In genomic region chr16:81461243-81461642, GRCh38 we compare ENCODE assay signal across 23 cellular contexts. TPM values are rescaled to one million over a fixed set of nuclear protein-coding genes. Genes with fewer than 3 reads are reported as not detected.
DNase-seq lines count a peak whose midpoint lies in the region; ATAC-seq and TF ChIP-seq lines count a peak whose summit lies in the region.
"Had no signal": no experiment of that assay in that cellular context is flagged by ENCODE, and none has a peak within 500 bp of the region (broad histone marks: within the 10 kb centered on the region; RNA-seq: fewer than 3 reads in every experiment).

No MANE protein-coding gene starts in this region.

- H3K4me2 ChIP-seq in smooth muscle cell, result no peak overlapping the region
- H3K4me2 ChIP-seq: PC-9 had no signal

- 88% methylated on average over 4 of the region's 4 CpGs for WGBS in smooth muscle cell (ENCODE audit: low lambda C conversion rate)

- peaks cover 95% of the 10 kb centered on the region for H3K79me2 ChIP-seq in smooth muscle cell (ENCODE audit: low read depth)

- H3K27ac Mint-ChIP-seq in CD14-positive monocyte (peak overlapping the region; percentile 0 to 69 (median 56)), endothelial cell (ENCODE audit: unreplicated experiment) (peak overlapping the region; percentile 24), T-cell (peak overlapping the region in 1 of 2 donors; percentile 80)
- peak overlapping the region; percentile 59 for H3K27ac Mint-ChIP-seq in stimulated activated memory B cell treated with anti-CD40 and anti-IgM and Interleukin-4, amounts not matched to agents 10 μg/mL and 1 μg/mL and 100 μg/mL, for 72 hours
- no peak overlapping the region for H3K27ac Mint-ChIP-seq in activated CD4-positive, alpha-beta T cell treated with anti-CD3 and anti-CD28 coated beads, Interleukin-2, amount 10 ng/mL, durations not matched to agents 7 days and 5 days

- H3K36me3 Mint-ChIP-seq in CD14-positive monocyte (peaks cover 61 to 76% of the 10 kb centered on the region in 2 donors), endothelial cell (ENCODE audit: low read depth, unreplicated experiment) (peaks cover 24% of the 10 kb centered on the region), T-cell (peaks cover 27% of the 10 kb centered on the region)
- peaks cover 42% of the 10 kb centered on the region for H3K36me3 Mint-ChIP-seq in stimulated activated memory B cell treated with anti-CD40 and anti-IgM and Interleukin-4, amounts not matched to agents 10 μg/mL and 1 μg/mL and 100 μg/mL, for 72 hours
- H3K36me3 Mint-ChIP-seq in activated CD4-positive, alpha-beta T cell treated with anti-CD3 and anti-CD28 coated beads, Interleukin-2, amount 10 ng/mL, durations not matched to agents 7 days and 5 days (ENCODE audit: low read depth), result peaks cover 23% of the 10 kb centered on the region

- H3K9ac ChIP-seq in smooth muscle cell (ENCODE audit: low read depth), result no peak overlapping the region

- H3K9me3 Mint-ChIP-seq in CD14-positive monocyte (no peaks in the 10 kb centered on the region), endothelial cell (ENCODE audit: unreplicated experiment) (no peaks in the 10 kb centered on the region), T-cell (no peaks in the 10 kb centered on the region)
- peaks cover 3% of the 10 kb centered on the region for H3K9me3 Mint-ChIP-seq in stimulated activated memory B cell treated with anti-CD40 and anti-IgM and Interleukin-4, amounts not matched to agents 10 μg/mL and 1 μg/mL and 100 μg/mL, for 72 hours
- H3K9me3 Mint-ChIP-seq in activated CD4-positive, alpha-beta T cell treated with anti-CD3 and anti-CD28 coated beads, Interleukin-2, amount 10 ng/mL, durations not matched to agents 7 days and 5 days, result no peaks in the 10 kb centered on the region

- intact Hi-C loops in CD14-positive monocyte (cut with micrococcal nuclease), result loop anchor here in 1 of 2 donors (5.0 kb wide), 1 partner anchor 36 kb away; no protein-coding TSS in a partner anchor

- H3K9me3 ChIP-seq in HEK293 (ENCODE audit: control insufficient read depth, insufficient read depth, low read depth, low read length), result no peaks in the 10 kb centered on the region
- H3K9me3 ChIP-seq in smooth muscle cell (replicated peaks; ENCODE audit: low read depth), result no peaks in the 10 kb centered on the region
- H3K9me3 ChIP-seq: Caco-2, HAP-1 had no signal

- POLR2A ChIA-PET in HEK293 (lab: Yijun Ruan, JAX), result no interaction called here
- POLR2A ChIA-PET in T-cell (lab: Charles Lee), result interaction anchor here in 1 of 2 donors (0.5 kb wide), 1 partner anchor 290 kb away, joined by 3 read pairs; no protein-coding TSS in a partner anchor
- POLR2A ChIA-PET in activated CD4-positive, alpha-beta T cell treated with anti-CD3 and anti-CD28 coated beads, Interleukin-2, amount 10 ng/mL, durations not matched to agents 7 days and 5 days (lab: Charles Lee), result no interaction called here

- H3K27ac ChIP-seq in HEK293 (ENCODE audit: extremely low read depth, low read depth, low read length) (no peak overlapping the region), smooth muscle cell (ENCODE audit: low read depth) (no peak overlapping the region)
- H3K27ac ChIP-seq: PC-9 had no signal

- DNase-seq in CD14-positive monocyte (ENCODE audit: low spot score), result no peak
- no peak for DNase-seq in endothelial cell (ENCODE audit: low spot score)
- no peak for DNase-seq in T-cell
- DNase-seq in smooth muscle cell (lab: John Stamatoyannopoulos, UW; ENCODE audit: unreplicated experiment), result no peak
- DNase-seq in activated CD4-positive, alpha-beta T cell treated with anti-CD3 and anti-CD28 coated beads, Interleukin-2, amount 10 ng/mL, durations not matched to agents 7 days and 5 days, result no peak
- DNase-seq: C1 segment of cervical spinal cord, Caco-2, DMS 273 treated with DMSO at 0.1 percent for 48 hours, DMS79 treated with DMSO at 0.1 percent for 48 hours, MM.1S, NCI-H1048, NCI-H1436, NCI-H1930, NCI-H2227 treated with DMSO at 0.1 percent for 48 hours, NCI-H510A, NCI-H748 treated with DMSO at 0.1 percent for 48 hours, PC-9, RPMI8226, SHP77, T-helper 2 cell had no signal

- H3K36me3 ChIP-seq in HEK293 (ENCODE audit: control insufficient read depth in 2 of 2, insufficient read depth in 1 of 2, low read length in 2 of 2) (peaks cover 0 to 15% of the 10 kb centered on the region in 2 experiments; a peak in 1 of 3 replicates), smooth muscle cell (ENCODE audit: low read depth) (no peaks in the 10 kb centered on the region)

- CTCF ChIA-PET in HEK293 (lab: Yijun Ruan, JAX), result interaction anchor here (0.5 kb wide), 1 partner anchor 137 kb away, joined by 3 read pairs; no protein-coding TSS in a partner anchor
- CTCF ChIA-PET in T-cell (lab: Charles Lee), result interaction anchor here in 1 of 2 donors (0.6 kb wide), 1 partner anchor 14 kb away, joined by 3 read pairs; no protein-coding TSS in a partner anchor
- CTCF ChIA-PET in activated CD4-positive, alpha-beta T cell treated with anti-CD3 and anti-CD28 coated beads, Interleukin-2, amount 10 ng/mL, durations not matched to agents 7 days and 5 days (lab: Charles Lee), result interaction anchor here (1.2 kb wide), 1 partner anchor 10 kb away, joined by 4 read pairs; no protein-coding TSS in a partner anchor

- no peak overlapping the region for H3K4me3 Mint-ChIP-seq in CD14-positive monocyte
- peak overlapping the region; percentile 21 for H3K4me3 Mint-ChIP-seq in endothelial cell (ENCODE audit: unreplicated experiment)
- H3K4me3 Mint-ChIP-seq in stimulated activated memory B cell treated with anti-CD40 and anti-IgM and Interleukin-4, amounts not matched to agents 10 μg/mL and 1 μg/mL and 100 μg/mL, for 72 hours, result no peak overlapping the region
- H3K4me3 Mint-ChIP-seq in T-cell, result no peak overlapping the region
- H3K4me3 Mint-ChIP-seq in activated CD4-positive, alpha-beta T cell treated with anti-CD3 and anti-CD28 coated beads, Interleukin-2, amount 10 ng/mL, durations not matched to agents 7 days and 5 days, result no peak overlapping the region

- ATAC-seq in stimulated activated memory B cell treated with anti-CD40 and anti-IgM and Interleukin-4, amounts not matched to agents 10 μg/mL and 1 μg/mL and 100 μg/mL, for 72 hours, result no peak
- no peak for ATAC-seq in T-cell (replicated peaks in 1 of 4)

- no peak overlapping the region for H2AFZ ChIP-seq in smooth muscle cell (ENCODE audit: low read depth)
- H2AFZ ChIP-seq: PC-9 had no signal

- no peaks in the 10 kb centered on the region for H3K4me1 ChIP-seq in HEK293 (ENCODE audit: control insufficient read depth, insufficient read depth, low read length)
- peaks cover 6% of the 10 kb centered on the region for H3K4me1 ChIP-seq in smooth muscle cell (ENCODE audit: low read depth)

- H3K4me1 Mint-ChIP-seq in CD14-positive monocyte (peaks cover 94% of the 10 kb centered on the region), endothelial cell (ENCODE audit: unreplicated experiment) (peaks cover 62% of the 10 kb centered on the region), T-cell (peaks cover 64 to 75% (median 68%) of the 10 kb centered on the region in 3 donors)
- H3K4me1 Mint-ChIP-seq in stimulated activated memory B cell treated with anti-CD40 and anti-IgM and Interleukin-4, amounts not matched to agents 10 μg/mL and 1 μg/mL and 100 μg/mL, for 72 hours, result peaks cover 86% of the 10 kb centered on the region
- H3K4me1 Mint-ChIP-seq in activated CD4-positive, alpha-beta T cell treated with anti-CD3 and anti-CD28 coated beads, Interleukin-2, amount 10 ng/mL, durations not matched to agents 7 days and 5 days, result peaks cover 35% of the 10 kb centered on the region

- H3F3A ChIP-seq in smooth muscle cell (ENCODE audit: low read depth), result no peaks in the 10 kb centered on the region

- TF ChIP-seq CTCF in CD14-positive monocyte (IDR thresholded peaks at IDR 0.05), result no peak
- no peak for TF ChIP-seq CTCF in HEK293 (tag by site-specific recombination; IDR thresholded peaks at IDR 0.05)
- no peak for TF ChIP-seq CTCF in endothelial cell (IDR thresholded peaks at IDR 0.05; ENCODE audit: unreplicated experiment)
- no peak for TF ChIP-seq CTCF in smooth muscle cell (IDR thresholded peaks at IDR 0.05; ENCODE audit: borderline replicate concordance, insufficient read depth, poor library complexity, severe bottlenecking)

- no peaks in the 10 kb centered on the region for H3K27me3 ChIP-seq in smooth muscle cell (ENCODE audit: low read depth)

- peaks cover 100% of the 10 kb centered on the region for H4K20me1 ChIP-seq in smooth muscle cell (ENCODE audit: low read depth)

- H3K4me3 ChIP-seq in HEK293 (ENCODE audit: low read depth, low read length), result no peak overlapping the region
- no peak overlapping the region for H3K4me3 ChIP-seq in smooth muscle cell
- H3K4me3 ChIP-seq: HAP-1, PC-9 had no signal

- H3K27me3 Mint-ChIP-seq in CD14-positive monocyte (ENCODE audit: low read depth in 3 of 3) (peaks cover 0 to 1% (median 0%) of the 10 kb centered on the region in 3 donors), endothelial cell (ENCODE audit: unreplicated experiment) (peaks cover 9% of the 10 kb centered on the region), T-cell (no peaks in the 10 kb centered on the region)
- H3K27me3 Mint-ChIP-seq in stimulated activated memory B cell treated with anti-CD40 and anti-IgM and Interleukin-4, amounts not matched to agents 10 μg/mL and 1 μg/mL and 100 μg/mL, for 72 hours, result no peaks in the 10 kb centered on the region
- no peaks in the 10 kb centered on the region for H3K27me3 Mint-ChIP-seq in activated CD4-positive, alpha-beta T cell treated with anti-CD3 and anti-CD28 coated beads, Interleukin-2, amount 10 ng/mL, durations not matched to agents 7 days and 5 days

TF ChIP-seq in HEK293, 187 proteins besides CTCF, POLR2A, EP300 and RAD21 (continues in another document):
- TF ChIP-seq, protein P1, sequence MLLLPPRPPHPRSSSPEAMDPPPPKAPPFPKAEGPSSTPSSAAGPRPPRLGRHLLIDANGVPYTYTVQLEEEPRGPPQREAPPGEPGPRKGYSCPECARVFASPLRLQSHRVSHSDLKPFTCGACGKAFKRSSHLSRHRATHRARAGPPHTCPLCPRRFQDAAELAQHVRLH (tag by site-specific recombination; IDR thresholded peaks at IDR 0.05), result no peak
- no peak for TF ChIP-seq ZSCAN5A (tag by site-specific recombination; IDR thresholded peaks at IDR 0.05)

RNA-seq across cellular contexts. Expression of gene CMIP, which starts 16.6 kb away (rescaled TPM):
- under 1 TPM; 0.85 to 0.93 TPM for polyA plus RNA-seq in CD14-positive monocyte
- 98.9 TPM for total RNA-seq in endothelial cell (ENCODE audit: unreplicated experiment)
- total RNA-seq in T-cell, result 10 to 100 TPM; 39.8 to 55.9 (median 42.6) TPM
- 22.5 and 44.5 TPM in 2 replicates for total RNA-seq in smooth muscle cell
- 2.5 and 9.4 TPM in 2 replicates for polyA plus RNA-seq in smooth muscle cell
- 10 to 100 TPM; 44.7 to 46.8 TPM for total RNA-seq in activated CD4-positive, alpha-beta T cell treated with anti-CD3 and anti-CD28 coated beads, Interleukin-2, amount 10 ng/mL, durations not matched to agents 7 days and 5 days
